Comparison of ENCODE assay signal across 1 cellular context in the genomic region with DNA sequence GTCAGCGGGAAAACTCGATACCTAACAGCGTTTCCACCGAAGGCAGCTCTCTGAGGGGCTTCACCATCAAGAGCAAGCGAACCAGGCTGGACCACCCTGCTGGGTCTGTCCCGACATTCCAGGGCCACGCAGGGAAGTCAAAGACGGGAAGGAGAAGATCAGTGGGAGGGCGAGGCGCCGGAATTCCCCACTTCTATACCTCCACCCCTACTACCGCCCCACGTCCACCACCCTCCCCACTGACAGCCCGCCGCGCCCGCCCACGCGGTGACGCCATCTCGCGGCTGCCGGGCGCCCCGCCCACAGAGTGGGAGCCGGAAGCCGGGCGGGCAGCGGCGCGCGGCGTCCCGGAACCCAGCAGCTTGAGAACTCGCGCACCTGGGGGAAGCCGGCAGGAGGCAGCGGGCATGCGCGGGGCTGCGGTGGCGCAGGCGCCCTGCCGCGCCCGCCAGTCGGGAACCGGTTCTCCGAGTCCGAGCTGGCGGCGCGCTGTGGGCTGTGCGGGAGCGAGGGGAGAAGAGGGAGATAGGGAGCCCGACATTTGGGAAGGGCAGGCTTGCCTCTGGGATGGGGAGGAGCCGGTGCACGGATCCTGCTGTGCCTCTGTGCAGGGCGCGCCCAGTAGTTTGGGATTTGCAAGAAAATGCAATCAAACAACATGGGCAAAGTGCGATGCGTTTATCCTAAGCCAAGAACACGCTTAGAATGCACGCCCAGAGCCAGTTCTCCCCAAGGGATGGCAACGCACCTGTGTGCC.
TF ChIP-seq lines count a peak whose summit lies in the region.

No MANE protein-coding gene starts in this region.

TF ChIP-seq in HepG2, 621 proteins besides CTCF, POLR2A, EP300 and RAD21 (continued from another document and continues in another):
- TF ChIP-seq, protein P1, sequence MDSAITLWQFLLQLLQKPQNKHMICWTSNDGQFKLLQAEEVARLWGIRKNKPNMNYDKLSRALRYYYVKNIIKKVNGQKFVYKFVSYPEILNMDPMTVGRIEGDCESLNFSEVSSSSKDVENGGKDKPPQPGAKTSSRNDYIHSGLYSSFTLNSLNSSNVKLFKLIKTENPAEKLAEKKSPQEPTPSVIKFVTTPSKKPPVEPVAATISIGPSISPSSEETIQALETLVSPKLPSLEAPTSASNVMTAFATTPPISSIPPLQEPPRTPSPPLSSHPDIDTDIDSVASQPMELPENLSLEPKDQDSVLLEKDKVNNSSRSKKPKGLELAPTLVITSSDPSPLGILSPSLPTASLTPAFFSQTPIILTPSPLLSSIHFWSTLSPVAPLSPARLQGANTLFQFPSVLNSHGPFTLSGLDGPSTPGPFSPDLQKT (CRISPR knock-in tag; IDR thresholded peaks at IDR 0.05; ENCODE audit: borderline replicate concordance): 0 out of 2 replicates have a peak, but pooled peaks have one; percentile 9
- TF ChIP-seq CREB3 (CRISPR knock-in tag; IDR thresholded peaks at IDR 0.05) (0 out of 2 replicates have a peak, but pooled peaks have one; percentile 40), SOX5 (CRISPR knock-in tag; IDR thresholded peaks at IDR 0.05; ENCODE audit: borderline replicate concordance) (no peak), SP4 (CRISPR knock-in tag; IDR thresholded peaks at IDR 0.05) (peak; percentile 63; the same call in 1 of the 2 replicates), ZNF782 (CRISPR knock-in tag; IDR thresholded peaks at IDR 0.05; ENCODE audit: borderline replicate concordance) (peak; percentile 73; the same call in 1 of the 2 replicates), RARG (CRISPR knock-in tag; IDR thresholded peaks at IDR 0.05; ENCODE audit: low read depth) (no peak), RXRB (CRISPR knock-in tag; IDR thresholded peaks at IDR 0.05; ENCODE audit: borderline replicate concordance) (0 out of 2 replicates have a peak, but pooled peaks have one; percentile 20), THAP9 (CRISPR knock-in tag; IDR thresholded peaks at IDR 0.05; ENCODE audit: borderline replicate concordance) (peak; percentile 60; the same call in 1 of the 2 replicates), ERF (CRISPR knock-in tag; IDR thresholded peaks at IDR 0.05) (no peak), ZNF251 (CRISPR knock-in tag; IDR thresholded peaks at IDR 0.05) (peak; percentile 21; the same call in 1 of the 2 replicates), DBP (CRISPR knock-in tag; IDR thresholded peaks at IDR 0.05; ENCODE audit: not compliant biosample characterization) (no peak), SYNCRIP (IDR thresholded peaks at IDR 0.05; ENCODE audit: insufficient read depth, low read depth, low read length) (no peak), MED8 (CRISPR knock-in tag; IDR thresholded peaks at IDR 0.05; ENCODE audit: insufficient replicate concordance) (peak; percentile 61), MTA1 (CRISPR knock-in tag; IDR thresholded peaks at IDR 0.05; ENCODE audit: borderline replicate concordance) (peak; percentile 93; the same call in 1 of the 2 replicates), SAFB2 (CRISPR knock-in tag; IDR thresholded peaks at IDR 0.05; ENCODE audit: borderline replicate concordance, low read depth) (peak; percentile 53; the same call in 1 of the 2 replicates), HOXA3 (CRISPR knock-in tag; IDR thresholded peaks at IDR 0.05) (peak; percentile 91), SMAD9 (CRISPR knock-in tag; IDR thresholded peaks at IDR 0.05) (no peak), ZNF282 (IDR thresholded peaks at IDR 0.05; ENCODE audit: partially characterized antibody) (no peak), MIER3 (CRISPR knock-in tag; IDR thresholded peaks at IDR 0.05; ENCODE audit: borderline replicate concordance) (no peak), HNRNPLL (IDR thresholded peaks at IDR 0.05; ENCODE audit: low read depth, low read length, poor library complexity, severe bottlenecking) (peak; percentile 72), TGIF2 (CRISPR knock-in tag; IDR thresholded peaks at IDR 0.05) (no peak), ZNF674 (CRISPR knock-in tag; IDR thresholded peaks at IDR 0.05; ENCODE audit: low read depth) (no peak), ZFAT (CRISPR knock-in tag; conservative IDR thresholded peaks at IDR 0.05) (peak; percentile 46; the same call in 1 of the 2 replicates), ZNF558 (CRISPR knock-in tag; IDR thresholded peaks at IDR 0.05; ENCODE audit: borderline replicate concordance) (0 out of 2 replicates have a peak, but pooled peaks have one; percentile 53), ZFP90 (CRISPR knock-in tag; IDR thresholded peaks at IDR 0.05; ENCODE audit: borderline replicate concordance) (peak; percentile 52; the same call in 1 of the 2 replicates)
- TF ChIP-seq, protein P2, sequence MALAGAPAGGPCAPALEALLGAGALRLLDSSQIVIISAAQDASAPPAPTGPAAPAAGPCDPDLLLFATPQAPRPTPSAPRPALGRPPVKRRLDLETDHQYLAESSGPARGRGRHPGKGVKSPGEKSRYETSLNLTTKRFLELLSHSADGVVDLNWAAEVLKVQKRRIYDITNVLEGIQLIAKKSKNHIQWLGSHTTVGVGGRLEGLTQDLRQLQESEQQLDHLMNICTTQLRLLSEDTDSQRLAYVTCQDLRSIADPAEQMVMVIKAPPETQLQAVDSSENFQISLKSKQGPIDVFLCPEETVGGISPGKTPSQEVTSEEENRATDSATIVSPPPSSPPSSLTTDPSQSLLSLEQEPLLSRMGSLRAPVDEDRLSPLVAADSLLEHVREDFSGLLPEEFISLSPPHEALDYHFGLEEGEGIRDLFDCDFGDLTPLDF (CRISPR knock-in tag; IDR thresholded peaks at IDR 0.05): peak; percentile 72
- TF ChIP-seq, protein P3, sequence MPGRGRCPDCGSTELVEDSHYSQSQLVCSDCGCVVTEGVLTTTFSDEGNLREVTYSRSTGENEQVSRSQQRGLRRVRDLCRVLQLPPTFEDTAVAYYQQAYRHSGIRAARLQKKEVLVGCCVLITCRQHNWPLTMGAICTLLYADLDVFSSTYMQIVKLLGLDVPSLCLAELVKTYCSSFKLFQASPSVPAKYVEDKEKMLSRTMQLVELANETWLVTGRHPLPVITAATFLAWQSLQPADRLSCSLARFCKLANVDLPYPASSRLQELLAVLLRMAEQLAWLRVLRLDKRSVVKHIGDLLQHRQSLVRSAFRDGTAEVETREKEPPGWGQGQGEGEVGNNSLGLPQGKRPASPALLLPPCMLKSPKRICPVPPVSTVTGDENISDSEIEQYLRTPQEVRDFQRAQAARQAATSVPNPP (CRISPR knock-in tag; IDR thresholded peaks at IDR 0.05): peak; percentile 58; the same call in 1 of the 2 replicates
- TF ChIP-seq, protein P4, sequence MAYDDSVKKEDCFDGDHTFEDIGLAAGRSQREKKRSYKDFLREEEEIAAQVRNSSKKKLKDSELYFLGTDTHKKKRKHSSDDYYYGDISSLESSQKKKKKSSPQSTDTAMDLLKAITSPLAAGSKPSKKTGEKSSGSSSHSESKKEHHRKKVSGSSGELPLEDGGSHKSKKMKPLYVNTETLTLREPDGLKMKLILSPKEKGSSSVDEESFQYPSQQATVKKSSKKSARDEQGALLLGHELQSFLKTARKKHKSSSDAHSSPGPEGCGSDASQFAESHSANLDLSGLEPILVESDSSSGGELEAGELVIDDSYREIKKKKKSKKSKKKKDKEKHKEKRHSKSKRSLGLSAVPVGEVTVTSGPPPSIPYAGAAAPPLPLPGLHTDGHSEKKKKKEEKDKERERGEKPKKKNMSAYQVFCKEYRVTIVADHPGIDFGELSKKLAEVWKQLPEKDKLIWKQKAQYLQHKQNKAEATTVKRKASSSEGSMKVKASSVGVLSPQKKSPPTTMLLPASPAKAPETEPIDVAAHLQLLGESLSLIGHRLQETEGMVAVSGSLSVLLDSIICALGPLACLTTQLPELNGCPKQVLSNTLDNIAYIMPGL (CRISPR knock-in tag; IDR thresholded peaks at IDR 0.05; ENCODE audit: borderline replicate concordance in 1 of 2, low read depth in 1 of 2): peak; percentile 24 to 32; a peak in 2 of 4 replicates
- TF ChIP-seq, protein P5, sequence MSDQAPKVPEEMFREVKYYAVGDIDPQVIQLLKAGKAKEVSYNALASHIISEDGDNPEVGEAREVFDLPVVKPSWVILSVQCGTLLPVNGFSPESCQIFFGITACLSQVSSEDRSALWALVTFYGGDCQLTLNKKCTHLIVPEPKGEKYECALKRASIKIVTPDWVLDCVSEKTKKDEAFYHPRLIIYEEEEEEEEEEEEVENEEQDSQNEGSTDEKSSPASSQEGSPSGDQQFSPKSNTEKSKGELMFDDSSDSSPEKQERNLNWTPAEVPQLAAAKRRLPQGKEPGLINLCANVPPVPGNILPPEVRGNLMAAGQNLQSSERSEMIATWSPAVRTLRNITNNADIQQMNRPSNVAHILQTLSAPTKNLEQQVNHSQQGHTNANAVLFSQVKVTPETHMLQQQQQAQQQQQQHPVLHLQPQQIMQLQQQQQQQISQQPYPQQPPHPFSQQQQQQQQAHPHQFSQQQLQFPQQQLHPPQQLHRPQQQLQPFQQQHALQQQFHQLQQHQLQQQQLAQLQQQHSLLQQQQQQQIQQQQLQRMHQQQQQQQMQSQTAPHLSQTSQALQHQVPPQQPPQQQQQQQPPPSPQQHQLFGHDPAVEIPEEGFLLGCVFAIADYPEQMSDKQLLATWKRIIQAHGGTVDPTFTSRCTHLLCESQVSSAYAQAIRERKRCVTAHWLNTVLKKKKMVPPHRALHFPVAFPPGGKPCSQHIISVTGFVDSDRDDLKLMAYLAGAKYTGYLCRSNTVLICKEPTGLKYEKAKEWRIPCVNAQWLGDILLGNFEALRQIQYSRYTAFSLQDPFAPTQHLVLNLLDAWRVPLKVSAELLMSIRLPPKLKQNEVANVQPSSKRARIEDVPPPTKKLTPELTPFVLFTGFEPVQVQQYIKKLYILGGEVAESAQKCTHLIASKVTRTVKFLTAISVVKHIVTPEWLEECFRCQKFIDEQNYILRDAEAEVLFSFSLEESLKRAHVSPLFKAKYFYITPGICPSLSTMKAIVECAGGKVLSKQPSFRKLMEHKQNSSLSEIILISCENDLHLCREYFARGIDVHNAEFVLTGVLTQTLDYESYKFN (CRISPR knock-in tag; conservative IDR thresholded peaks at IDR 0.05): peak; percentile 55
- TF ChIP-seq, protein P6, sequence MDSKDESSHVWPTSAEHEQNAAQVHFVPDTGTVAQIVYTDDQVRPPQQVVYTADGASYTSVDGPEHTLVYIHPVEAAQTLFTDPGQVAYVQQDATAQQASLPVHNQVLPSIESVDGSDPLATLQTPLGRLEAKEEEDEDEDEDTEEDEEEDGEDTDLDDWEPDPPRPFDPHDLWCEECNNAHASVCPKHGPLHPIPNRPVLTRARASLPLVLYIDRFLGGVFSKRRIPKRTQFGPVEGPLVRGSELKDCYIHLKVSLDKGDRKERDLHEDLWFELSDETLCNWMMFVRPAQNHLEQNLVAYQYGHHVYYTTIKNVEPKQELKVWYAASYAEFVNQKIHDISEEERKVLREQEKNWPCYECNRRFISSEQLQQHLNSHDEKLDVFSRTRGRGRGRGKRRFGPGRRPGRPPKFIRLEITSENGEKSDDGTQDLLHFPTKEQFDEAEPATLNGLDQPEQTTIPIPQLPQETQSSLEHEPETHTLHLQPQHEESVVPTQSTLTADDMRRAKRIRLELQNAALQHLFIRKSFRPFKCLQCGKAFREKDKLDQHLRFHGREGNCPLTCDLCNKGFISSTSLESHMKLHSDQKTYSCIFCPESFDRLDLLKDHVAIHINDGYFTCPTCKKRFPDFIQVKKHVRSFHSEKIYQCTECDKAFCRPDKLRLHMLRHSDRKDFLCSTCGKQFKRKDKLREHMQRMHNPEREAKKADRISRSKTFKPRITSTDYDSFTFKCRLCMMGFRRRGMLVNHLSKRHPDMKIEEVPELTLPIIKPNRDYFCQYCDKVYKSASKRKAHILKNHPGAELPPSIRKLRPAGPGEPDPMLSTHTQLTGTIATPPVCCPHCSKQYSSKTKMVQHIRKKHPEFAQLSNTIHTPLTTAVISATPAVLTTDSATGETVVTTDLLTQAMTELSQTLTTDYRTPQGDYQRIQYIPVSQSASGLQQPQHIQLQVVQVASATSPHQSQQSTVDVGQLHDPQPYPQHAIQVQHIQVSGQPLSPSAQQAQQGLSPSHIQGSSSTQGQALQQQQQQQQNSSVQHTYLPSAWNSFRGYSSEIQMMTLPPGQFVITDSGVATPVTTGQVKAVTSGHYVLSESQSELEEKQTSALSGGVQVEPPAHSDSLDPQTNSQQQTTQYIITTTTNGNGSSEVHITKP (CRISPR knock-in tag; IDR thresholded peaks at IDR 0.05; ENCODE audit: low read depth): no peak
- TF ChIP-seq, protein P7, sequence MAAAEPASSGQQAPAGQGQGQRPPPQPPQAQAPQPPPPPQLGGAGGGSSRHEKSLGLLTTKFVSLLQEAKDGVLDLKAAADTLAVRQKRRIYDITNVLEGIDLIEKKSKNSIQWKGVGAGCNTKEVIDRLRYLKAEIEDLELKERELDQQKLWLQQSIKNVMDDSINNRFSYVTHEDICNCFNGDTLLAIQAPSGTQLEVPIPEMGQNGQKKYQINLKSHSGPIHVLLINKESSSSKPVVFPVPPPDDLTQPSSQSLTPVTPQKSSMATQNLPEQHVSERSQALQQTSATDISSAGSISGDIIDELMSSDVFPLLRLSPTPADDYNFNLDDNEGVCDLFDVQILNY (CRISPR knock-in tag; conservative IDR thresholded peaks at IDR 0.05): no peak
